ENCODE assay signal across 8 cellular contexts in the genomic region with DNA sequence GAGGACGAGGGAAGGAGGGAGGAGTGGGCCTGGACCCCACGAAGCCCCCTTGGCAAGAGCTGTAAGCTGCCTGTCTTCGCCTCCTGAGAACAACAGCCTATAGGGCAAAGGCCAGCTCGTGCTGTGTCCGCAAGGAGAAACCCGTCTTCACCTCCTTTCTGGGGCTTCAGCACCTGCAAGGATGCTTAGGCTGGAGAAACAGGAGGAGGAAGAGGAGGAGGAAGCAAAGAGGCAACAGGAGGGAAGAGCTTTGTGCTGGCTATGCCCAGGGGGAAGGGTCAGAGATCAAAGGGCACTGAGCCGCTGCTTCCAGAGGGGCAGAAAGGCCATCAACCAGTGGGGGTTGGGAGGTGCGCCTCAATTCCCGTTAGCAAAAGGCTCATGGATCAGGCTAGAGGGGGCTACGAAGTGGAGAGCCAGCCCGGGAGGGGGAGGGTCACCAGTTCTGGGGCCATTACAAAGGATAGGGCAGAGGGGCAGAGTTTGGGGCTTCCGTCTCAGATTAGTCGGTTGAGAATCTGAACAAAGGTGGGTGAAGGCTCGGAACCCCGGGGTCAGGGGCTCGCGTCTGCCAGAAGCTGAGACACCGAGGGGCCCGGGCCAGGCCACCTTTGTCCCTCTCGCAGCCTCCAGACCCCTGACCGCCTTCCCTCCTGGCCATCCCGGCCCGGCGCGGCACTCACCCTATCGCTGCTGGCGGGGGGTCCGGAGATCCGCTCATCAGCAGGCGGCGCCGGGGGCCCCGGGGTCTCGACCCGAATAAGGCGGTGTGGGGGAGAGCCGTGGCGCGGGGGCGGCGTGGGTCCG. TPM values are rescaled to one million over a fixed set of nuclear protein-coding genes. Genes with fewer than 3 reads are reported as not detected.
A peak's percentile ranks its signal among the peaks of the same experiment; 100 is the strongest.
DNase-seq lines count a peak whose midpoint lies in the region; ATAC-seq and TF ChIP-seq lines count a peak whose summit lies in the region.

No MANE protein-coding gene starts in this region.

- no peaks in the 10 kb centered on the region for H3K9me3 ChIP-seq in HUES64 (ENCODE audit: insufficient read depth, low read depth, low read length)

- peaks cover 30% of the 10 kb centered on the region for H3K4me1 ChIP-seq in HUES64 (ENCODE audit: insufficient read depth, low read length)

- DNase-seq in AG10803 (ENCODE audit: low read depth) (no peak), dorsolateral prefrontal cortex (no peak), hepatic stellate cell (ENCODE audit: low spot score) (no peak), NCI-H1048 (lab: John Stamatoyannopoulos, UW) (no peak), inferior parietal cortex (ENCODE audit: extremely low spot score) (no peak)
- DNase-seq in naive thymus-derived CD8-positive, alpha-beta T cell: peak in 1 of 10 donors; percentile 20

- peak overlapping the region; percentile 48 to 88 (median 86) for H3K27ac Mint-ChIP-seq in naive thymus-derived CD8-positive, alpha-beta T cell

- POLR2A ChIA-PET in naive thymus-derived CD8-positive, alpha-beta T cell (lab: Charles Lee): interaction anchor here (0.6 to 5.8 kb wide), 4 partner anchors 13 to 648 kb away, joined by 3 to 88 read pairs (median 6); no protein-coding TSS in a partner anchor

- TF ChIP-seq CTCF in AG10803 (conservative IDR thresholded peaks at IDR 0.05; ENCODE audit: low read length): no peak
- no peak for TF ChIP-seq CTCF in dorsolateral prefrontal cortex (IDR thresholded peaks at IDR 0.05 in 54 of 56, conservative IDR thresholded peaks at IDR 0.05 in 2 of 56; ENCODE audit: low read depth in 1 of 56, partially characterized antibody in 56 of 56)

- no peaks in the 10 kb centered on the region for H3K36me3 ChIP-seq in HUES64 (ENCODE audit: insufficient read depth, low read length)

- peaks cover 29% of the 10 kb centered on the region for H3K27me3 ChIP-seq in HUES64 (ENCODE audit: insufficient read depth, low read length)
- H3K27me3 ChIP-seq in dorsolateral prefrontal cortex: no peaks in the 10 kb centered on the region

- H3K4me3 ChIP-seq in AG10803 (ENCODE audit: low read length) (peak overlapping the region; percentile 75), HUES64 (ENCODE audit: low read length) (peak overlapping the region; percentile 60), dorsolateral prefrontal cortex (peak overlapping the region; percentile 47 to 92 (median 79))

- 5% methylated on average over 42 of the region's 42 CpGs for WGBS in HUES64

- peak overlapping the region; percentile 31 for H3K9ac ChIP-seq in HUES64 (ENCODE audit: low read depth, low read length)

- intact Hi-C loops in dorsolateral prefrontal cortex (cut with DNase I): loop anchor here in 1 of 2 donors (2.0 kb wide), 1 partner anchor 20 kb away; no protein-coding TSS in a partner anchor

- peaks cover 24 to 48% (median 31%) of the 10 kb centered on the region in 4 donors for H3K4me1 Mint-ChIP-seq in naive thymus-derived CD8-positive, alpha-beta T cell

- H3K27me3 Mint-ChIP-seq in naive thymus-derived CD8-positive, alpha-beta T cell: peaks cover 0 to 4% (median 0%) of the 10 kb centered on the region in 5 donors

- H3K4me3 Mint-ChIP-seq in naive thymus-derived CD8-positive, alpha-beta T cell: peak overlapping the region; percentile 78 to 92 (median 88)

- no peaks in the 10 kb centered on the region for H3K9me3 Mint-ChIP-seq in naive thymus-derived CD8-positive, alpha-beta T cell

- peak in 1 of 2 donors; percentile 18 for ATAC-seq in naive thymus-derived CD8-positive, alpha-beta T cell
- ATAC-seq in HG03280 (IDR thresholded peaks at IDR 0.05; ENCODE audit: unreplicated experiment): no peak

- H3K36me3 Mint-ChIP-seq in naive thymus-derived CD8-positive, alpha-beta T cell: no peaks in the 10 kb centered on the region

- H3K27ac ChIP-seq in HUES64 (ENCODE audit: low read depth, low read length): no peak overlapping the region
- H3K27ac ChIP-seq in dorsolateral prefrontal cortex: peak overlapping the region; percentile 20 to 93 (median 82)

RNA-seq across cellular contexts. Expression of a gene that starts 0.8 kb away (rescaled TPM):
- polyA plus RNA-seq in HUES64 (2013, experiment 1 of 2): 30.3 TPM
- 35.4 TPM for polyA plus RNA-seq in HUES64 (2013, experiment 2 of 2)
- total RNA-seq in dorsolateral prefrontal cortex: 10 to 100 TPM; 13.9 to 56.0 (median 31.7) TPM
- 1 to 10 TPM; 8.1 to 9.7 TPM for total RNA-seq in naive thymus-derived CD8-positive, alpha-beta T cell
- polyA plus RNA-seq in naive thymus-derived CD8-positive, alpha-beta T cell: 1 to 10 TPM; 1.1 to 2.6 (median 1.4) TPM

RNA-seq across cellular contexts. Expression of a gene that starts 57.2 kb away (rescaled TPM):
- polyA plus RNA-seq in HUES64 (2013, experiment 1 of 2): 0.15 TPM
- 0.13 TPM for polyA plus RNA-seq in HUES64 (2013, experiment 2 of 2)
- total RNA-seq in dorsolateral prefrontal cortex: 10 to 100 TPM in 2 of 120 experiments, 1 to 10 TPM in 82, under 1 TPM in 35, not detected in 1; 0.25 to 12.0 (median 1.8) TPM
- not detected for total RNA-seq in naive thymus-derived CD8-positive, alpha-beta T cell
- polyA plus RNA-seq in naive thymus-derived CD8-positive, alpha-beta T cell: 1 to 10 TPM in 1 of 3 donors, under 1 TPM in 2; 0.35 to 3.7 (median 0.40) TPM

RNA-seq across cellular contexts. Expression of a gene that starts 57.3 kb away (rescaled TPM):
- polyA plus RNA-seq in HUES64 (2013, experiment 1 of 2): not detected
- polyA plus RNA-seq in HUES64 (2013, experiment 2 of 2): not detected
- 1 to 10 TPM in 100 of 120 experiments, under 1 TPM in 15, not detected in 5; 0.23 to 7.3 (median 2.0) TPM for total RNA-seq in dorsolateral prefrontal cortex
- total RNA-seq in naive thymus-derived CD8-positive, alpha-beta T cell: under 1 TPM; 0.77 to 0.81 TPM
- under 1 TPM in 1 of 3 donors, not detected in 2; 0.26 TPM for polyA plus RNA-seq in naive thymus-derived CD8-positive, alpha-beta T cell
